In the genomic region with DNA sequence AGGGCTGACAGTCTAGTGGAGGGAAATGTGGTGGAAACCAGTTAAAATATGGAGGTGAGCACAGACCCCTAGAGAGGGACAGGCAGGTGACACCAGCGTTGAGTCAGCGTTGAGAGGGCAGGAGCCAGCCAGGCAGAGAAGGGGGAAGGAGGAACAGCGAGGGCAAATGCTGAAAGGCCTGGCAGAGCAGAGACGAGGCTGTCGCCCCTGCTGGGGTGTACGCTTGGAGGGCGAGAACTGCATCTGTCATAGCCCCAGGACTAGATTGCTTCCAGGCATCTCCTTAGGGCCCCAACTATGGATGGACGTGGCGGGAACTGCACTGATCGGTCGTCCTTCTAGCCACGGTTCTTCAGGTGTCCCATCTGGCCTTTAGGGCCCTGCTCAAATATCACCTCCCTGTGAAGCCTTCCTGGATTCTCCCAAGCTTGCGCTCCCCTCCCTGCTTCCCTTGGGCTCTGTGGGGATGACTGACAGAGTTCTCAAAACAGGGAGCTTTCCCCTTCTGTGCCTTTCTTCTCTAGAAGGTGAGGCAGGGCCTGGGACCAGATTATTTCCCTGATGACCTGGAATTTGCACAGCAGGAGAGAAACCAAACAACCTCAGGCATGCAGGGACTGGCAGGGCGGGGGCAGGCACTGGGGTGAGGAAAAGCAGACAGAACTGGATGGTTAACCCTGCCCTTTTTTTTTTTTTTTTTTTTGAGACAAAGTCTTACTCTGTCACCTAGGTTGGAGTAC, we compare ENCODE assay signal across 13 cellular contexts. TPM values are rescaled to one million over a fixed set of nuclear protein-coding genes. Genes with fewer than 3 reads are reported as not detected.
A peak's percentile ranks its signal among the peaks of the same experiment; 100 is the strongest.
DNase-seq lines count a peak whose midpoint lies in the region; FAIRE-seq and TF ChIP-seq lines count a peak whose summit lies in the region.
"Had no signal": no experiment of that assay in that cellular context is flagged by ENCODE, and none has a peak within 500 bp of the region (broad histone marks: within the 10 kb centered on the region; RNA-seq: fewer than 3 reads in every experiment).

No MANE protein-coding gene starts in this region.

- H3K27me3 ChIP-seq in neural progenitor cell: no peaks in the 10 kb centered on the region
- H3K27me3 ChIP-seq in ascending aorta: no peaks in the 10 kb centered on the region

- no peak overlapping the region for H3K4me2 ChIP-seq in neural progenitor cell

- H3F3A ChIP-seq in neural progenitor cell (ENCODE audit: low read depth): peaks cover 11% of the 10 kb centered on the region

- H3K4me1 ChIP-seq in neural progenitor cell (peaks cover 13% of the 10 kb centered on the region), ascending aorta (no peaks in the 10 kb centered on the region)

- H3K9ac ChIP-seq in neural progenitor cell: no peak overlapping the region

- no peak overlapping the region for H2AFZ ChIP-seq in neural progenitor cell (replicated peaks)

- H4K20me1 ChIP-seq in neural progenitor cell (ENCODE audit: low read depth): peaks cover 39% of the 10 kb centered on the region

- no peak for FAIRE-seq in frontal cortex (lab: Jason Lieb, UNC)

- DNase-seq in Calu3 (peak; percentile 25), NCI-H1694 (lab: John Stamatoyannopoulos, UW) (peak; percentile 60), chondrocyte (ENCODE audit: low spot score) (no peak), neural progenitor cell (ENCODE audit: low spot score) (peak; percentile 41), frontal cortex (ENCODE audit: low spot score in 2 of 2) (no peak), ascending aorta (ENCODE audit: low spot score in 2 of 2) (no peak), T-helper 9 cell (no peak)
- DNase-seq in central memory CD4-positive, alpha-beta T cell: no peak
- DNase-seq: activated naive CD8-positive, alpha-beta T cell treated with anti-CD3 and anti-CD28 coated beads, Interleukin-2, amount 10 ng/mL, durations not matched to agents 7 days and 5 days; CD4-positive, alpha-beta memory T cell; IMR-90; NCI-H2107; T-helper 17 cell had no signal

- CTCF ChIA-PET in Calu3 (lab: Charles Lee): interaction anchor here (0.7 kb wide), 1 partner anchor 372 kb away, joined by 5 read pairs; no protein-coding TSS in a partner anchor

- H3K4me3 ChIP-seq in neural progenitor cell: no peak overlapping the region
- no peak overlapping the region for H3K4me3 ChIP-seq in ascending aorta

- H3K27ac Mint-ChIP-seq in Calu3 (ENCODE audit: unreplicated experiment) (no peak overlapping the region), chondrocyte (ENCODE audit: unreplicated experiment) (peak overlapping the region; percentile 30), neural progenitor cell (peak overlapping the region; percentile 16)
- H3K27ac Mint-ChIP-seq: activated naive CD8-positive, alpha-beta T cell treated with anti-CD3 and anti-CD28 coated beads, Interleukin-2, amount 10 ng/mL, durations not matched to agents 7 days and 5 days; T-helper 17 cell had no signal

- H3K36me3 Mint-ChIP-seq in Calu3 (ENCODE audit: insufficient read depth, unreplicated experiment) (no peaks in the 10 kb centered on the region), chondrocyte (ENCODE audit: low read depth) (peaks cover 2% of the 10 kb centered on the region), neural progenitor cell (peaks cover 15% of the 10 kb centered on the region)
- H3K36me3 Mint-ChIP-seq: activated naive CD8-positive, alpha-beta T cell treated with anti-CD3 and anti-CD28 coated beads, Interleukin-2, amount 10 ng/mL, durations not matched to agents 7 days and 5 days; CD4-positive, alpha-beta memory T cell had no signal

- H3K36me3 ChIP-seq in neural progenitor cell: no peaks in the 10 kb centered on the region
- H3K36me3 ChIP-seq in ascending aorta: no peaks in the 10 kb centered on the region

- H3K9me3 Mint-ChIP-seq in Calu3 (ENCODE audit: low read depth, unreplicated experiment): no peaks in the 10 kb centered on the region
- H3K9me3 Mint-ChIP-seq in chondrocyte (ENCODE audit: low read depth): no peaks in the 10 kb centered on the region
- H3K9me3 Mint-ChIP-seq in neural progenitor cell: no peaks in the 10 kb centered on the region
- H3K9me3 Mint-ChIP-seq: activated naive CD8-positive, alpha-beta T cell treated with anti-CD3 and anti-CD28 coated beads, Interleukin-2, amount 10 ng/mL, durations not matched to agents 7 days and 5 days; CD4-positive, alpha-beta memory T cell had no signal

- H3K4me3 Mint-ChIP-seq in Calu3 (ENCODE audit: low read depth, unreplicated experiment): no peak overlapping the region
- no peak overlapping the region for H3K4me3 Mint-ChIP-seq in chondrocyte (ENCODE audit: unreplicated experiment)
- H3K4me3 Mint-ChIP-seq in neural progenitor cell: no peak overlapping the region
- H3K4me3 Mint-ChIP-seq: activated naive CD8-positive, alpha-beta T cell treated with anti-CD3 and anti-CD28 coated beads, Interleukin-2, amount 10 ng/mL, durations not matched to agents 7 days and 5 days; CD4-positive, alpha-beta memory T cell; T-helper 17 cell had no signal

- H3K9me3 ChIP-seq in neural progenitor cell (ENCODE audit: low read depth) (no peaks in the 10 kb centered on the region), ascending aorta (no peaks in the 10 kb centered on the region)

- H3K79me2 ChIP-seq in neural progenitor cell (ENCODE audit: low read depth): no peaks in the 10 kb centered on the region

- H3K4me1 Mint-ChIP-seq in Calu3 (ENCODE audit: low read depth, unreplicated experiment): peaks cover 9% of the 10 kb centered on the region
- H3K4me1 Mint-ChIP-seq in chondrocyte (ENCODE audit: low read depth): peaks cover 37% of the 10 kb centered on the region
- H3K4me1 Mint-ChIP-seq in neural progenitor cell: peaks cover 37% of the 10 kb centered on the region

- intact Hi-C loops in Calu3 (cut with micrococcal nuclease; ENCODE audit: unreplicated experiment) (no loop called here), ascending aorta (cut with DNase I) (no loop called here)

- BruUV-seq in Calu3 (replicated peaks; lab: Mats Ljungman, UMichigan): no TSS peak

- peaks cover 16% of the 10 kb centered on the region for H3K27me3 Mint-ChIP-seq in Calu3 (ENCODE audit: unreplicated experiment)
- no peaks in the 10 kb centered on the region for H3K27me3 Mint-ChIP-seq in chondrocyte (ENCODE audit: low read depth)
- peaks cover 4% of the 10 kb centered on the region for H3K27me3 Mint-ChIP-seq in neural progenitor cell (ENCODE audit: insufficient read depth, low read depth)
- H3K27me3 Mint-ChIP-seq: activated naive CD8-positive, alpha-beta T cell treated with anti-CD3 and anti-CD28 coated beads, Interleukin-2, amount 10 ng/mL, durations not matched to agents 7 days and 5 days; CD4-positive, alpha-beta memory T cell had no signal

- TF ChIP-seq CTCF in Calu3 (IDR thresholded peaks at IDR 0.05; ENCODE audit: unreplicated experiment) (no peak), chondrocyte (IDR thresholded peaks at IDR 0.05) (no peak), neural progenitor cell (IDR thresholded peaks at IDR 0.05) (no peak), ascending aorta (IDR thresholded peaks at IDR 0.05) (no peak)

- H3K27ac ChIP-seq in neural progenitor cell: no peak overlapping the region
- no peak overlapping the region for H3K27ac ChIP-seq in ascending aorta

RNA-seq across cellular contexts. Expression of a gene that starts 11.1 kb away (rescaled TPM):
- total RNA-seq in Calu3 (2022): 12.3 and 16.8 TPM in 2 replicates
- total RNA-seq in chondrocyte: 15.0 to 18.4 TPM (median 16.5 TPM) in 3 replicates
- total RNA-seq in neural progenitor cell (ENCODE audit: low replicate concordance): 11.0 and 26.9 TPM in 2 replicates
- 50.1 TPM for total RNA-seq in frontal cortex
- total RNA-seq in ascending aorta: 2.2 TPM
- total RNA-seq: CD4-positive, alpha-beta memory T cell had no signal

RNA-seq across cellular contexts. Expression of a gene that starts 38.7 kb away (rescaled TPM):
- total RNA-seq in Calu3 (2022) (31.8 and 34.6 TPM in 2 replicates), chondrocyte (17.1 to 24.5 TPM (median 21.3 TPM) in 3 replicates), neural progenitor cell (ENCODE audit: low replicate concordance) (15.8 and 28.7 TPM in 2 replicates), frontal cortex (15.1 TPM), ascending aorta (42.9 TPM)

RNA-seq across cellular contexts. Expression of a gene that starts 41.4 kb away (rescaled TPM):
- total RNA-seq in Calu3 (2022) (977 and 1,058 TPM in 2 replicates), chondrocyte (1,302 to 1,415 TPM (median 1,326 TPM) in 3 replicates), neural progenitor cell (ENCODE audit: low replicate concordance) (3,021 and 4,709 TPM in 2 replicates), frontal cortex (1,897 TPM), ascending aorta (1,479 TPM)

Comparison
In these comparisons a context has a peak if more than half of its experiments do, and no peak if none do; other contexts are left out.
1. DNase-seq: peak in Calu3 (single experiment), NCI-H1694 (single experiment) and neural progenitor cell (single experiment); none in chondrocyte (single experiment), frontal cortex (0 of 2), central memory CD4-positive, alpha-beta T cell (single experiment), ascending aorta (0 of 2) and T-helper 9 cell (single experiment).